In the genomic region with DNA sequence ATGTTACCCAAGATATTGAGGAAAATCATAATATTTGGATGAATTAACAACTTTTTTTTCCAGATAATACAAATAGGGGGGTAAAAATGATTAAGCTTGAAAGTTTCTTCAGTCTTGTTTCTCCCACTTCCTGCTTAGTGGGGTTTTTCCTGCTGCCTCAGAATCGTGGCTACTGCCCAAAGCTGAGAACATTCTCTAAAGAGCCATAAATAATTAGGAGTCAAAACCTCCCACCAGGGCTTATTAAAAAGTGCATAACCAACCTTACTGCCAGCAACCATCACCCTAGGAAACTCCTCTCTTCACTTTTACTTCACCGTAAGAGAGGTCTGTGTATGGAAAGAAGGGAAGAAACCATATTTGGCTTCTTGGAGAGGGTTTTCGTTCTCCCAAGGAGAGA, we compare ENCODE assay signal across 12 cellular contexts. TPM values are rescaled to one million over a fixed set of nuclear protein-coding genes. Genes with fewer than 3 reads are reported as not detected.
A peak's percentile ranks its signal among the peaks of the same experiment; 100 is the strongest.
DNase-seq lines count a peak whose midpoint lies in the region; ATAC-seq, FAIRE-seq and TF ChIP-seq lines count a peak whose summit lies in the region.
"Had no signal": no experiment of that assay in that cellular context is flagged by ENCODE, and none has a peak within 500 bp of the region (broad histone marks: within the 10 kb centered on the region; RNA-seq: fewer than 3 reads in every experiment).

No MANE protein-coding gene starts in this region.

- no peaks in the 10 kb centered on the region for H3K27me3 Mint-ChIP-seq in HFFc6 (ENCODE audit: insufficient read depth)

- H3K27ac ChIP-seq in gastrocnemius medialis, result peak overlapping the region in 3 of 4 donors; percentile 37 to 77 (median 61)

- in situ Hi-C loops in astrocyte of the cerebellum (cut with HindIII; ENCODE audit: low sequenced_read_pairs), result no loop called here
- in situ Hi-C loops in gastrocnemius medialis (cut with MboI; ENCODE audit: low sequenced_read_pairs in 4 of 4), result loop anchor here (25.0 kb wide), 3 partner anchors 309 to 566 kb away; a partner anchor contains a TSS

- H3K9me3 Mint-ChIP-seq in HFFc6, result no peaks in the 10 kb centered on the region
- H3K9me3 Mint-ChIP-seq: T-helper 2 cell treated with Interferon-gamma antibody and Interleukin-4, amounts not matched to agents 5 μg/mL and 100 μg/mL, for 36 hours had no signal

- H3K36me3 Mint-ChIP-seq in HFFc6 (ENCODE audit: low read depth), result peaks cover 12% of the 10 kb centered on the region; the same call in 1 of the 2 replicates

- peak overlapping the region; percentile 98 for H3K27ac Mint-ChIP-seq in HFFc6
- H3K27ac Mint-ChIP-seq: T-helper 2 cell treated with Interferon-gamma antibody and Interleukin-4, amounts not matched to agents 5 μg/mL and 100 μg/mL, for 36 hours had no signal

- H3K4me1 Mint-ChIP-seq in HFFc6 (ENCODE audit: low read depth), result peaks cover 29% of the 10 kb centered on the region

- no peak for ATAC-seq in gastrocnemius medialis
- no peak for ATAC-seq in HG03442 (IDR thresholded peaks at IDR 0.05; ENCODE audit: unreplicated experiment)
- ATAC-seq: left colon had no signal

- no peak for FAIRE-seq in GM12892 (lab: Jason Lieb, UNC)

- TF ChIP-seq POLR2A in gastrocnemius medialis (IDR thresholded peaks at IDR 0.05) (no peak), GM12892 (IDR thresholded peaks at IDR 0.05; ENCODE audit: low read depth, low read length) (no peak)

- no peaks in the 10 kb centered on the region for H3K9me3 ChIP-seq in gastrocnemius medialis

- H3K4me3 ChIP-seq in astrocyte of the cerebellum (ENCODE audit: low read depth, low read length) (no peak overlapping the region), gastrocnemius medialis (no peak overlapping the region)

- DNase-seq in HFFc6 (no peak), astrocyte of the cerebellum (ENCODE audit: low read depth) (peak; percentile 78), iris pigment epithelial cell (ENCODE audit: low read depth) (peak; percentile 61), gastrocnemius medialis (no peak), KG1 (lab: John Stamatoyannopoulos, UW) (no peak), GM12892 (ENCODE audit: insufficient read length) (no peak), occipital lobe (lab: John Stamatoyannopoulos, UW) (no peak)
- DNase-seq: amniotic stem cell, left colon, NCI-H1694 had no signal

- TF ChIP-seq CTCF in HFFc6 (IDR thresholded peaks at IDR 0.05), result no peak
- TF ChIP-seq CTCF in astrocyte of the cerebellum (IDR thresholded peaks at IDR 0.05; ENCODE audit: low read depth, low read length, missing control alignments), result no peak
- no peak for TF ChIP-seq CTCF in gastrocnemius medialis (IDR thresholded peaks at IDR 0.05 in 4 of 5, conservative IDR thresholded peaks at IDR 0.05 in 1 of 5)

- intact Hi-C loops in gastrocnemius medialis (cut with DNase I; ENCODE audit: low total_unique reads), result no loop called here

- no peaks in the 10 kb centered on the region for H3K27me3 ChIP-seq in gastrocnemius medialis

- H3K4me3 Mint-ChIP-seq in HFFc6, result no peak overlapping the region
- H3K4me3 Mint-ChIP-seq: T-helper 2 cell treated with Interferon-gamma antibody and Interleukin-4, amounts not matched to agents 5 μg/mL and 100 μg/mL, for 36 hours had no signal

- no peaks in the 10 kb centered on the region for H3K36me3 ChIP-seq in gastrocnemius medialis

- H3K4me1 ChIP-seq in gastrocnemius medialis, result peaks cover 7 to 19% of the 10 kb centered on the region in 2 donors

RNA-seq across cellular contexts. Expression of a gene that starts 9.0 kb away (rescaled TPM):
- total RNA-seq in HFFc6 (2021; fragmentation: NEBNext Ultra II Directional; extraction: Animal tissue kit (Norgen Biotek cat#: 25700)), result 1 to 10 TPM; 2.9 to 3.8 (median 3.3) TPM
- total RNA-seq in gastrocnemius medialis, result 1 to 10 TPM in 3 of 4 donors, under 1 TPM in 1; 0.92 to 3.0 (median 1.2) TPM
- 0.64 TPM for polyA plus RNA-seq in GM12892 (2012; ENCODE audit: missing spikeins)
- 17.3 TPM for total RNA-seq in occipital lobe

Comparison
In these comparisons a context has a peak if more than half of its experiments do, and no peak if none do; other contexts are left out.
1. DNase-seq: peak in astrocyte of the cerebellum (single experiment) and iris pigment epithelial cell (single experiment); none in HFFc6 (single experiment), gastrocnemius medialis (0 of 2), KG1 (single experiment), GM12892 (single experiment) and occipital lobe (single experiment).